8 cellular contexts compared by ENCODE assay signal in genomic region chrX:58044130-58044529, GRCh38.
"Had no signal": no experiment of that assay in that cellular context is flagged by ENCODE, and none has a peak within 500 bp of the region (broad histone marks: within the 10 kb centered on the region; RNA-seq: fewer than 3 reads in every experiment).

No MANE protein-coding gene starts in this region.

- H3K9ac ChIP-seq: KMS-11 had no signal

- H3K4me3 ChIP-seq: K562 had no signal

- ATAC-seq: K562 had no signal

- FAIRE-seq: HTR-8/SVneo, K562 had no signal

- H3K27ac Mint-ChIP-seq: IgD-negative memory B cell had no signal

- H3K4me2 ChIP-seq: KMS-11 had no signal

- H3K27me3 Mint-ChIP-seq: IgD-negative memory B cell had no signal

- H3K4me1 Mint-ChIP-seq: IgD-negative memory B cell had no signal

- DNase-seq: IMR-90, KBM-7, KG1 had no signal

- H3K27ac ChIP-seq: HL-60, KMS-11 had no signal

- H3K36me3 Mint-ChIP-seq: IgD-negative memory B cell had no signal

- H3K4me3 Mint-ChIP-seq: IgD-negative memory B cell had no signal
